8 cellular contexts compared by ENCODE assay signal in the genomic region with DNA sequence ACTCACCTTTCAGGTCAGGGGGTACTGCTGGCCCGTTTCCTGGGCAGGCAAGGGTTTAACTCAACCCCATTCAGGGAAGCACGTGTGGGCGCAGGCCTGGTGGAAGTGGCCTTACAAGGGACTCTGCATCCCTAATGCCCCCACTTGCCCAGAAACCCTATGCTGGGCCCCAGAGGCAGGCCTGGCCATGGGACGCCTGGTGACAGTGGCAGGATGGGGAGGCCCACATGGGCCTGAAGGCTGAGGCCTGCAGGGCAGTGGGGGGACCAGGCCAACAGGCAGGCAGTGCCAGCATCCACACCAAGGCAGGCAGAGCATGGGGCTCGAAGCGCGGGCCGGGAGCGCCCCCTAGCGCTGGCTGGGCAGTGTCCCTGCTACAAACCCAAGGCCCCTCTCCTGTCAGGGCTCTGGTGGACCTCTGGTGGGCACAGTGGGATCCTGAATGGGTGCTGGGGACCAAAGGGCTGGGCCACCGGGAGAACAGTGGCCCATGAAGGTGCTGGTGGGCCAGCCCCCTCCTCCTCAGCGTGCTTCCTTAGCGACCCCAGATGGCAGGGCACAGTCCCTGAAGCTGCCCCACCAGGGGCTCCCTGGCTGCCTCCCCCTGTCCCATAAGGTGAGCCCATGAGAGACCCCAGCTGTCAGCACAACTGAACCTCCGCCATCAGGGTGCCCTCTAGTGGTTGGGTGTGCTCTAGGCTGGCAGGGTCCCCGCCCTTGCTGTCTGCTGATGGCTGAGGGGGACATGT. TPM values are rescaled to one million over a fixed set of nuclear protein-coding genes. Genes with fewer than 3 reads are reported as not detected.
DNase-seq lines count a peak whose midpoint lies in the region; ATAC-seq and TF ChIP-seq lines count a peak whose summit lies in the region.

No MANE protein-coding gene starts in this region.

- H3K4me3 ChIP-seq in heart left ventricle (no peak overlapping the region), psoas muscle (no peak overlapping the region), vagina (no peak overlapping the region)

- DNase-seq in EH (ENCODE audit: low read depth) (peak; percentile 68), SW 1271 (lab: John Stamatoyannopoulos, UW) (peak; percentile 25 to 40), heart left ventricle (peak; percentile 54 to 83 (median 66)), psoas muscle (peak; percentile 59 to 76), vagina (ENCODE audit: extremely low spot score in 2 of 2) (no peak)
- DNase-seq in activated naive CD8-positive, alpha-beta T cell treated with anti-CD3 and anti-CD28 coated beads, Interleukin-2, amount 50 U/mL, for 16 hours (ENCODE audit: low read depth, low spot score), result peak; percentile 35

- intact Hi-C loops in heart left ventricle (cut with DNase I), result loop anchor here (1.0 to 10.0 kb wide), 6 partner anchors 61 to 89 kb away; no protein-coding TSS in a partner anchor
- intact Hi-C loops in psoas muscle (cut with DNase I), result loop anchor here (2.0 to 5.0 kb wide), 3 partner anchors 61 to 92 kb away; no protein-coding TSS in a partner anchor
- intact Hi-C loops in vagina (cut with DNase I), result loop anchor here (5.0 kb wide), 1 partner anchor 63 kb away; no protein-coding TSS in a partner anchor

- H3K27me3 ChIP-seq in heart left ventricle, result no peaks in the 10 kb centered on the region
- H3K27me3 ChIP-seq in psoas muscle (ENCODE audit: insufficient read depth in 3 of 3, low read length in 2 of 3), result no peaks in the 10 kb centered on the region
- H3K27me3 ChIP-seq in vagina, result no peaks in the 10 kb centered on the region

- H3K9me3 ChIP-seq in heart left ventricle (no peaks in the 10 kb centered on the region), psoas muscle (no peaks in the 10 kb centered on the region), vagina (no peaks in the 10 kb centered on the region)

- H3K36me3 ChIP-seq in heart left ventricle (peaks cover 0 to 33% (median 24%) of the 10 kb centered on the region in 9 donors), psoas muscle (ENCODE audit: insufficient read depth in 1 of 2, low read depth in 1 of 2) (peaks cover 11 to 27% of the 10 kb centered on the region in 2 donors), vagina (peaks cover 0 to 19% of the 10 kb centered on the region in 2 donors)

- TF ChIP-seq EP300 in Ishikawa (IDR thresholded peaks at IDR 0.05; ENCODE audit: borderline replicate concordance), result no peak

- no peak for TF ChIP-seq POLR2A in heart left ventricle (IDR thresholded peaks at IDR 0.05)
- no peak for TF ChIP-seq POLR2A in vagina (IDR thresholded peaks at IDR 0.05)

- H3K4me1 ChIP-seq in heart left ventricle (peaks cover 0 to 2% (median 0%) of the 10 kb centered on the region in 12 donors), psoas muscle (no peaks in the 10 kb centered on the region), vagina (peaks cover 7% of the 10 kb centered on the region)

- H3K27ac ChIP-seq in heart left ventricle, result no peak overlapping the region
- no peak overlapping the region for H3K27ac ChIP-seq in psoas muscle
- no peak overlapping the region for H3K27ac ChIP-seq in vagina

- peak; percentile 91 for TF ChIP-seq RAD21 in Ishikawa (IDR thresholded peaks at IDR 0.05; ENCODE audit: low read depth)

- ATAC-seq in heart left ventricle (peak; percentile 53 to 85 (median 68)), psoas muscle (peak; percentile 62 to 79 (median 70)), HG02763 (IDR thresholded peaks at IDR 0.05; ENCODE audit: unreplicated experiment) (no peak)

- peak; percentile 63 to 88 (median 80) for TF ChIP-seq CTCF in heart left ventricle (IDR thresholded peaks at IDR 0.05)
- TF ChIP-seq CTCF in psoas muscle (IDR thresholded peaks at IDR 0.05), result peak; percentile 64
- TF ChIP-seq CTCF in vagina (IDR thresholded peaks at IDR 0.05), result peak; percentile 55 to 84 (median 81)

- 29 to 38% (median 32%) methylated on average over 5 to 15 of the region's 15 CpGs for WGBS in heart left ventricle, 4 donors
- 28 to 34% (median 32%) methylated on average over 14 to 15 of the region's 15 CpGs for WGBS in psoas muscle, 3 donors

TF ChIP-seq in Ishikawa, 13 proteins besides CTCF, POLR2A, EP300 and RAD21:
- TF ChIP-seq USF1 (IDR thresholded peaks at IDR 0.05) (no peak), ZBTB7A (IDR thresholded peaks at IDR 0.05; ENCODE audit: low read depth) (0 out of 2 replicates have a peak, but pooled peaks have one; percentile 39)
TF ChIP-seq in Ishikawa: peak in this region for 1.

RNA-seq across cellular contexts. Expression of gene FGFR3, which starts 16.8 kb away (rescaled TPM):
- total RNA-seq in heart left ventricle (1 to 10 TPM; 1.2 to 4.6 (median 2.3) TPM), psoas muscle (1 to 10 TPM in 1 of 4 donors, under 1 TPM in 3; 0.17 to 1.1 (median 0.47) TPM), vagina (96.5 TPM)
- polyA plus RNA-seq in heart left ventricle (1 to 10 TPM; 1.1 to 2.8 TPM), psoas muscle (under 1 TPM; 0.29 to 0.57 (median 0.30) TPM)

RNA-seq across cellular contexts. Expression of gene LETM1, which starts 46.0 kb away (rescaled TPM):
- total RNA-seq in heart left ventricle, result 10 to 100 TPM; 35.0 to 54.7 (median 43.4) TPM
- polyA plus RNA-seq in heart left ventricle, result 10 to 100 TPM; 22.1 to 47.4 TPM
- total RNA-seq in psoas muscle, result 10 to 100 TPM; 26.8 to 50.3 (median 40.1) TPM
- 10 to 100 TPM; 14.1 to 26.1 (median 25.1) TPM for polyA plus RNA-seq in psoas muscle
- 67.5 TPM for total RNA-seq in vagina

Comparison
In these comparisons a context has a peak if more than half of its experiments do, and no peak if none do; other contexts are left out.
1. DNase-seq: peak in EH (single experiment), SW 1271 (2 of 2), activated naive CD8-positive, alpha-beta T cell treated with anti-CD3 and anti-CD28 coated beads, Interleukin-2, amount 50 U/mL, for 16 hours (single experiment), heart left ventricle (5 of 5) and psoas muscle (2 of 2); none in vagina (0 of 2).
2. RNA of gene FGFR3, which starts 16.8 kb away (total RNA-seq): 96.5 TPM in vagina (single experiment); 1.2 to 4.6 TPM in heart left ventricle and 0.17 to 1.1 TPM in psoas muscle; every median in the first group is over 10 times any median in the second.
3. Peak in every context shown above with its lines, with median percentiles within 50 percentile points of each other: CTCF ChIP-seq.